ENCODE assay signal across 8 cellular contexts in genomic region chr13:41311607-41312500, GRCh38. TPM values are rescaled to one million over a fixed set of nuclear protein-coding genes. Genes with fewer than 3 reads are reported as not detected.
DNase-seq lines count a peak whose midpoint lies in the region; ATAC-seq and TF ChIP-seq lines count a peak whose summit lies in the region.

No MANE protein-coding gene starts in this region.

- H2AFZ ChIP-seq in HCT116 (ENCODE audit: low read depth, low read length, poor library complexity, severe bottlenecking) (no peak overlapping the region), MM.1S (ENCODE audit: low read length) (peak overlapping the region; percentile 73)

- TF ChIP-seq RAD21 in HCT116 (IDR thresholded peaks at IDR 0.05; ENCODE audit: low read depth) = no peak

- H3K9ac ChIP-seq in HCT116 (ENCODE audit: low read length) = peak overlapping the region; percentile 96
- peak overlapping the region; percentile 80 for H3K9ac ChIP-seq in MM.1S (ENCODE audit: low read length)

- H3K9me3 ChIP-seq in HCT116 (ENCODE audit: control insufficient read depth in 1 of 2, insufficient read depth in 1 of 2, low read depth in 1 of 2, low read length in 2 of 2) (no peaks in the 10 kb centered on the region), MM.1S (replicated peaks; ENCODE audit: insufficient read depth, low read length) (no peaks in the 10 kb centered on the region), left lung (no peaks in the 10 kb centered on the region)

- CTCF ChIA-PET in HCT116 (lab: Charles Lee) = no interaction called here

- H3K9me2 ChIP-seq in HCT116 (ENCODE audit: insufficient read depth) = no peaks in the 10 kb centered on the region
- no peaks in the 10 kb centered on the region for H3K9me2 ChIP-seq in MM.1S (replicated peaks; ENCODE audit: insufficient read depth, low read length)

- TF ChIP-seq POLR2A in HCT116 (IDR thresholded peaks at IDR 0.05; ENCODE audit: borderline replicate concordance, extremely low read depth, insufficient read depth, insufficient read length) = no peak

- no peaks in the 10 kb centered on the region for H3K27me3 ChIP-seq in HCT116 (ENCODE audit: insufficient read depth, low read length)
- H3K27me3 ChIP-seq in MM.1S (replicated peaks; ENCODE audit: insufficient read depth, low read length) = no peaks in the 10 kb centered on the region
- no peaks in the 10 kb centered on the region for H3K27me3 ChIP-seq in left lung

- POLR2A ChIA-PET in HCT116 (lab: Charles Lee) = no interaction called here

- H3K27ac ChIP-seq in HCT116 (ENCODE audit: low read depth, low read length) (peak overlapping the region; percentile 95), MM.1S (ENCODE audit: low read length) (peak overlapping the region; percentile 52; the same call in 1 of the 2 replicates), coronary artery (peak overlapping the region; percentile 92 to 93), left lung (peak overlapping the region; percentile 96 to 97)

- H4K20me1 ChIP-seq in HCT116 (ENCODE audit: insufficient read depth) (0 out of 2 replicates have a peak, but pooled peaks cover 6% of the 10 kb centered on the region), MM.1S (ENCODE audit: insufficient read depth, low read length) (no peaks in the 10 kb centered on the region; the same call in 1 of the 2 replicates)

- intact Hi-C loops in HCT116 (cut with micrococcal nuclease) (no loop called here), left lung (cut with DNase I) (no loop called here)

- 0 out of 2 replicates have a peak, but pooled peaks cover 3% of the 10 kb centered on the region for H3F3A ChIP-seq in MM.1S (ENCODE audit: insufficient read depth, low read length)

- H3K4me2 ChIP-seq in HCT116 (ENCODE audit: low read length) (peak overlapping the region; percentile 80), MM.1S (ENCODE audit: low read depth, low read length) (peak overlapping the region; percentile 44)

- BruUV-seq in HCT116 (replicated peaks; lab: Mats Ljungman, UMichigan) = TSS peak; percentile 41

- H3K4me1 ChIP-seq in HCT116 (ENCODE audit: control insufficient read depth in 1 of 2, insufficient read depth in 2 of 2, low read length in 2 of 2) = peaks cover 5 to 12% of the 10 kb centered on the region in 2 experiments; a peak in 3 of 4 replicates
- peaks cover 4% of the 10 kb centered on the region; the same call in 1 of the 2 replicates for H3K4me1 ChIP-seq in MM.1S (ENCODE audit: low read length)
- H3K4me1 ChIP-seq in left lung = peaks cover 13 to 48% of the 10 kb centered on the region in 2 donors

- ATAC-seq in HCT116 (peak; percentile 55), left lung (peak; percentile 85)

- RAD21 ChIA-PET in HCT116 (lab: Charles Lee; ENCODE audit: low non-redundant PET in 1 of 2, low total read pairs in 2 of 2, uncharacterized antibody in 2 of 2, unreplicated experiment in 2 of 2) = no interaction called here

- peak overlapping the region; percentile 76 for H3K4me3 ChIP-seq in GM08714 (ENCODE audit: low read length)
- H3K4me3 ChIP-seq in HCT116 (replicated peaks in 1 of 2; ENCODE audit: low read depth in 1 of 2, low read length in 2 of 2) = peak overlapping the region; percentile 77 to 98
- H3K4me3 ChIP-seq in MM.1S (ENCODE audit: low read length) = peak overlapping the region; percentile 90
- H3K4me3 ChIP-seq in coronary artery = peak overlapping the region; percentile 91
- peak overlapping the region; percentile 66 to 100 for H3K4me3 ChIP-seq in left lung

- H3K79me2 ChIP-seq in HCT116 (ENCODE audit: insufficient read depth, low read length) (peaks cover 57% of the 10 kb centered on the region), MM.1S (ENCODE audit: low read length) (peaks cover 55% of the 10 kb centered on the region)

- no peak for DNase-seq in HCT116 (ENCODE audit: low read depth, low spot score)
- DNase-seq in MM.1S = peak; percentile 43
- peak; percentile 66 for DNase-seq in activated CD4-positive, alpha-beta T cell treated with anti-CD3 and anti-CD28 coated beads for 48 hours
- DNase-seq in coronary artery (ENCODE audit: low spot score) = peak; percentile 75
- DNase-seq in left lung = peak; percentile 68 to 90
- peak; percentile 42 to 49 for DNase-seq in stimulated activated CD4-positive, alpha-beta T cell treated with anti-CD3 and anti-CD28 coated beads, Interleukin-4, amount 100 ng/mL, for 4 hours
- DNase-seq in GDM1 (lab: John Stamatoyannopoulos, UW) = no peak

- TF ChIP-seq CTCF in HCT116 (IDR thresholded peaks at IDR 0.05 in 2 of 3, conservative IDR thresholded peaks at IDR 0.05 in 1 of 3; ENCODE audit: borderline replicate concordance in 1 of 3, insufficient read depth in 1 of 3, low read depth in 2 of 3, low read length in 2 of 3) (no peak), MM.1S (IDR thresholded peaks at IDR 0.05; ENCODE audit: low read length) (no peak), coronary artery (IDR thresholded peaks at IDR 0.05) (no peak), left lung (IDR thresholded peaks at IDR 0.05) (no peak)

- no peaks in the 10 kb centered on the region; a peak in 1 of 4 replicates for H3K36me3 ChIP-seq in HCT116 (ENCODE audit: control insufficient read depth in 1 of 2, insufficient read depth in 2 of 2, low read length in 2 of 2)
- H3K36me3 ChIP-seq in MM.1S (replicated peaks; ENCODE audit: insufficient read depth, low read length) = no peaks in the 10 kb centered on the region
- no peaks in the 10 kb centered on the region for H3K36me3 ChIP-seq in left lung

TF ChIP-seq in HCT116, 20 proteins besides CTCF, POLR2A, EP300 and RAD21:
- TF ChIP-seq TCF7L2 (IDR thresholded peaks at IDR 0.05; ENCODE audit: borderline replicate concordance, extremely low read depth, insufficient read depth, insufficient read length) = no peak
- TF ChIP-seq ZFX (IDR thresholded peaks at IDR 0.05) = peak; percentile 91

RNA-seq across cellular contexts. Expression of gene NAA16, which starts 0.8 kb away (rescaled TPM):
- 19.1 TPM for total RNA-seq in HCT116 (2021; ENCODE audit: unreplicated experiment)
- polyA plus RNA-seq in HCT116 (2012) = 3.3 and 4.0 TPM in 2 replicates
- 10 to 100 TPM; 17.2 to 20.3 TPM for total RNA-seq in left lung

RNA-seq across cellular contexts. Expression of gene MTRF1, which starts 48.5 kb away (rescaled TPM):
- total RNA-seq in HCT116 (2021; ENCODE audit: unreplicated experiment) (11.4 TPM), left lung (10 to 100 TPM; 11.3 to 11.9 TPM)
- 4.4 and 6.1 TPM in 2 replicates for polyA plus RNA-seq in HCT116 (2012)

Comparison
In these comparisons a context has a peak if more than half of its experiments do, and no peak if none do; other contexts are left out.
1. DNase-seq: peak in MM.1S (single experiment), activated CD4-positive, alpha-beta T cell treated with anti-CD3 and anti-CD28 coated beads for 48 hours (single experiment), coronary artery (single experiment), left lung (2 of 2) and stimulated activated CD4-positive, alpha-beta T cell treated with anti-CD3 and anti-CD28 coated beads, Interleukin-4, amount 100 ng/mL, for 4 hours (2 of 2); none in HCT116 (single experiment) and GDM1 (single experiment).
2. Peak in every context shown above with its lines, with median percentiles within 50 percentile points of each other: H3K4me3 ChIP-seq and H3K27ac ChIP-seq.